1 cellular context compared by ENCODE assay signal in the genomic region with DNA sequence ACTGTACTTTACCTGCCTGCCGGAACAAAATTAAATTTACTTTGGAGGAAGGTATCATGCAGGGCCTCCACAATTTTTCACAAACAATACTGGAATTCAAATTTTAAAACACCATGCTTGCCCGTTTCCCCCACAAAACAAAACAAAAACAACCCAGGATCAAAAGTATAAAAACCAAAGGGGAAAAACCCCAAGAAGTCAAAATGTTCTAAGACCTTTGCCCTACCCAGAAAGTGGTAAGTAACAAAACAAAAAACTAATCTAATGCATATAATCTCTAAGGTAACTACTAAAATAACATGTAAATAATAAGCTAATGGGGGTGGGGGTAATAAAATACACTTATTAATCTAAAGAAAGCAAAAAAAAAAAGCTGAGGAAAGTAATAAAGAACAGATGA.
TF ChIP-seq lines count a peak whose summit lies in the region.

No MANE protein-coding gene starts in this region.

TF ChIP-seq in WTC11, 78 proteins besides CTCF, POLR2A, EP300 and RAD21 (continued from another document):
- no peak for TF ChIP-seq ZNF532 (CRISPR knock-in tag; IDR thresholded peaks at IDR 0.05; ENCODE audit: borderline replicate concordance)
- no peak for TF ChIP-seq OVOL2 (CRISPR knock-in tag; IDR thresholded peaks at IDR 0.05; ENCODE audit: borderline replicate concordance)
- TF ChIP-seq, protein P1, sequence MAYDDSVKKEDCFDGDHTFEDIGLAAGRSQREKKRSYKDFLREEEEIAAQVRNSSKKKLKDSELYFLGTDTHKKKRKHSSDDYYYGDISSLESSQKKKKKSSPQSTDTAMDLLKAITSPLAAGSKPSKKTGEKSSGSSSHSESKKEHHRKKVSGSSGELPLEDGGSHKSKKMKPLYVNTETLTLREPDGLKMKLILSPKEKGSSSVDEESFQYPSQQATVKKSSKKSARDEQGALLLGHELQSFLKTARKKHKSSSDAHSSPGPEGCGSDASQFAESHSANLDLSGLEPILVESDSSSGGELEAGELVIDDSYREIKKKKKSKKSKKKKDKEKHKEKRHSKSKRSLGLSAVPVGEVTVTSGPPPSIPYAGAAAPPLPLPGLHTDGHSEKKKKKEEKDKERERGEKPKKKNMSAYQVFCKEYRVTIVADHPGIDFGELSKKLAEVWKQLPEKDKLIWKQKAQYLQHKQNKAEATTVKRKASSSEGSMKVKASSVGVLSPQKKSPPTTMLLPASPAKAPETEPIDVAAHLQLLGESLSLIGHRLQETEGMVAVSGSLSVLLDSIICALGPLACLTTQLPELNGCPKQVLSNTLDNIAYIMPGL (CRISPR knock-in tag; IDR thresholded peaks at IDR 0.05) = no peak
- TF ChIP-seq, protein P2, sequence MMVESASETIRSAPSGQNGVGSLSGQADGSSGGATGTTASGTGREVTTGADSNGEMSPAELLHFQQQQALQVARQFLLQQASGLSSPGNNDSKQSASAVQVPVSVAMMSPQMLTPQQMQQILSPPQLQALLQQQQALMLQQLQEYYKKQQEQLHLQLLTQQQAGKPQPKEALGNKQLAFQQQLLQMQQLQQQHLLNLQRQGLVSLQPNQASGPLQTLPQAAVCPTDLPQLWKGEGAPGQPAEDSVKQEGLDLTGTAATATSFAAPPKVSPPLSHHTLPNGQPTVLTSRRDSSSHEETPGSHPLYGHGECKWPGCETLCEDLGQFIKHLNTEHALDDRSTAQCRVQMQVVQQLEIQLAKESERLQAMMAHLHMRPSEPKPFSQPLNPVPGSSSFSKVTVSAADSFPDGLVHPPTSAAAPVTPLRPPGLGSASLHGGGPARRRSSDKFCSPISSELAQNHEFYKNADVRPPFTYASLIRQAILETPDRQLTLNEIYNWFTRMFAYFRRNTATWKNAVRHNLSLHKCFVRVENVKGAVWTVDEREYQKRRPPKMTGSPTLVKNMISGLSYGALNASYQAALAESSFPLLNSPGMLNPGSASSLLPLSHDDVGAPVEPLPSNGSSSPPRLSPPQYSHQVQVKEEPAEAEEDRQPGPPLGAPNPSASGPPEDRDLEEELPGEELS (CRISPR knock-in tag; IDR thresholded peaks at IDR 0.05) = no peak
- TF ChIP-seq TCF7 (CRISPR knock-in tag; IDR thresholded peaks at IDR 0.05; ENCODE audit: low read depth) = no peak
- TF ChIP-seq NR1H2 (CRISPR knock-in tag; IDR thresholded peaks at IDR 0.05) = no peak
- no peak for TF ChIP-seq ZNF138 (CRISPR knock-in tag; conservative IDR thresholded peaks at IDR 0.05)
- no peak for TF ChIP-seq ATF6 (CRISPR knock-in tag; IDR thresholded peaks at IDR 0.05)
- no peak for TF ChIP-seq JAZF1 (CRISPR knock-in tag; IDR thresholded peaks at IDR 0.05)
- TF ChIP-seq TEAD1 (CRISPR knock-in tag; IDR thresholded peaks at IDR 0.05) = no peak
- TF ChIP-seq ZNF317 (CRISPR knock-in tag; IDR thresholded peaks at IDR 0.05; ENCODE audit: borderline replicate concordance, low read depth) = no peak
